20 cellular contexts compared by ENCODE assay signal in the genomic region with DNA sequence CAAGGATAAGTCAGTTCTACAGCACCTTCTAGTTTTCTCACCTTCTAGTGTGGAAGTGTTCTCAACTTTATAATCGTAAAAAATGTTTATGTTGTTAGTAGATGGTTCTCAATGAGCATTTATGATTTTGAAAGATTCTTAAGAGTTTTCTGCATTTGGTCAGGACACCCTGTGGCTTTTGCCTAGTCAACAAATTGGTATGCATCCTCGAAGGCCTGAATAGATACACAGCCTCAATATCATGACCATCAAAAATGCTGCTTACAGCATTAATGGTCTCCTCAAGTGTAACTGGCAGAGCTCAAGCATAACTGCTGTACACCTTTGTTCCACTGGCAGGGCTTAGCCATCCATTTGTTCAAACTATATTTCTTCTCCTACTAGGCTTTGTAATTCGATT.
DNase-seq lines count a peak whose midpoint lies in the region; ATAC-seq, FAIRE-seq and TF ChIP-seq lines count a peak whose summit lies in the region.
"Had no signal": no experiment of that assay in that cellular context is flagged by ENCODE, and none has a peak within 500 bp of the region (broad histone marks: within the 10 kb centered on the region; RNA-seq: fewer than 3 reads in every experiment).

No MANE protein-coding gene starts in this region.

- FAIRE-seq in HTR-8/SVneo (lab: Jason Lieb, UNC) = peak; percentile 4
- FAIRE-seq: K562 had no signal

- TF ChIP-seq CTCF in astrocyte of the spinal cord (IDR thresholded peaks at IDR 0.05; ENCODE audit: low read depth, low read length) = no peak

- no peak overlapping the region for H3K4me3 ChIP-seq in astrocyte of the spinal cord (ENCODE audit: low read depth, low read length)
- H3K4me3 ChIP-seq: esophagus squamous epithelium, K562, Peyer's patch, psoas muscle, smooth muscle cell had no signal

- peak; percentile 56 for DNase-seq in EL
- no peak for DNase-seq in HTR-8/SVneo (ENCODE audit: insufficient read length, low spot score)
- DNase-seq in astrocyte of the spinal cord (ENCODE audit: low read depth, low spot score) = peak; percentile 45
- DNase-seq in kidney tubule cell (ENCODE audit: low spot score) = peak; percentile 56
- DNase-seq in CD1c-positive myeloid dendritic cell (ENCODE audit: extremely low spot score) = no peak
- no peak for DNase-seq in inferior parietal cortex (ENCODE audit: extremely low spot score)
- DNase-seq in DMS153 treated with DMSO at 0.1 percent for 48 hours (lab: John Stamatoyannopoulos, UW; ENCODE audit: unreplicated experiment) = no peak
- DNase-seq: activated CD8-positive, alpha-beta memory T cell treated with anti-CD3 and anti-CD28 coated beads, Interleukin-2, amount 50 U/mL, for 48 hours; activated effector memory CD4-positive, alpha-beta T cell treated with anti-CD3 and anti-CD28 coated beads, Interleukin-2, amount 50 U/mL, for 16 hours; BE2C; Caco-2; effector memory CD4-positive, alpha-beta T cell; esophagus squamous epithelium; NCI-H187 treated with DMSO at 0.1 percent for 48 hours; Peyer's patch; psoas muscle; WERI-Rb-1 had no signal

- ATAC-seq in HG03097 (IDR thresholded peaks at IDR 0.05; ENCODE audit: low FRiP score, unreplicated experiment) = no peak
- ATAC-seq: K562, psoas muscle had no signal

- in situ Hi-C loops in astrocyte of the spinal cord (cut with HindIII; ENCODE audit: low sequenced_read_pairs) = no loop called here

Comparison
In these comparisons a context has a peak if more than half of its experiments do, and no peak if none do; other contexts are left out.
1. DNase-seq: peak in EL (single experiment), astrocyte of the spinal cord (single experiment) and kidney tubule cell (single experiment); none in HTR-8/SVneo (single experiment), CD1c-positive myeloid dendritic cell (single experiment), inferior parietal cortex (single experiment) and DMS153 treated with DMSO at 0.1 percent for 48 hours (single experiment).